24 cellular contexts compared by ENCODE assay signal in genomic region chr1:40743860-40744259, GRCh38. TPM values are rescaled to one million over a fixed set of nuclear protein-coding genes. Genes with fewer than 3 reads are reported as not detected.
A peak's percentile ranks its signal among the peaks of the same experiment; 100 is the strongest.
DNase-seq lines count a peak whose midpoint lies in the region; ATAC-seq and TF ChIP-seq lines count a peak whose summit lies in the region.
"Had no signal": no experiment of that assay in that cellular context is flagged by ENCODE, and none has a peak within 500 bp of the region (broad histone marks: within the 10 kb centered on the region; RNA-seq: fewer than 3 reads in every experiment).

No MANE protein-coding gene starts in this region.

- WGBS in esophagus muscularis mucosa, result 100% methylated on average over 2 of the region's 3 CpGs

- CTCF ChIA-PET in activated CD4-positive, alpha-beta T cell treated with anti-CD3 and anti-CD28 coated beads for 36 hours (lab: Charles Lee), result interaction anchor here (0.8 to 2.0 kb wide), 2 partner anchors 21 to 619 kb away, joined by 3 to 6 read pairs; no protein-coding TSS in a partner anchor
- CTCF ChIA-PET in activated CD4-positive, alpha-beta T cell treated with anti-CD3 and anti-CD28 coated beads, Interleukin-2, amount 10 ng/mL, durations not matched to agents 7 days and 5 days (lab: Charles Lee), result no interaction called here

- H3K36me3 ChIP-seq in right atrium auricular region, result peaks cover 53% of the 10 kb centered on the region
- peaks cover 13 to 59% (median 26%) of the 10 kb centered on the region in 4 donors for H3K36me3 ChIP-seq in esophagus muscularis mucosa

- H3K4me1 Mint-ChIP-seq in activated CD4-positive, alpha-beta T cell treated with anti-CD3 and anti-CD28 coated beads for 36 hours, result peaks cover 62% of the 10 kb centered on the region
- peaks cover 34% of the 10 kb centered on the region for H3K4me1 Mint-ChIP-seq in activated CD4-positive, alpha-beta T cell treated with anti-CD3 and anti-CD28 coated beads, Interleukin-2, amount 10 ng/mL, durations not matched to agents 7 days and 5 days
- peaks cover 48% of the 10 kb centered on the region for H3K4me1 Mint-ChIP-seq in stimulated activated effector memory CD8-positive, alpha-beta T cell treated with anti-CD3 and anti-CD28 coated beads, Interleukin-12 subunit alpha, Interleukin-12 subunit beta, amount 100 ng/mL, for 72 hours

- peak overlapping the region; percentile 35 for H3K27ac Mint-ChIP-seq in activated CD4-positive, alpha-beta T cell treated with anti-CD3 and anti-CD28 coated beads for 36 hours
- no peak overlapping the region for H3K27ac Mint-ChIP-seq in activated CD4-positive, alpha-beta T cell treated with anti-CD3 and anti-CD28 coated beads, Interleukin-2, amount 10 ng/mL, durations not matched to agents 7 days and 5 days
- H3K27ac Mint-ChIP-seq in stimulated activated effector memory CD8-positive, alpha-beta T cell treated with anti-CD3 and anti-CD28 coated beads, Interleukin-12 subunit alpha, Interleukin-12 subunit beta, amount 100 ng/mL, for 72 hours, result peak overlapping the region; percentile 77
- H3K27ac Mint-ChIP-seq: HFFc6 had no signal

- H3K4me1 ChIP-seq in right atrium auricular region, result peaks cover 0 to 71% of the 10 kb centered on the region in 2 donors
- H3K4me1 ChIP-seq in esophagus muscularis mucosa, result peaks cover 51 to 77% (median 72%) of the 10 kb centered on the region in 4 donors
- H3K4me1 ChIP-seq: BLaER1, Peyer's patch had no signal

- H3K9me3 Mint-ChIP-seq in activated CD4-positive, alpha-beta T cell treated with anti-CD3 and anti-CD28 coated beads for 36 hours (ENCODE audit: low read depth), result no peaks in the 10 kb centered on the region
- no peaks in the 10 kb centered on the region for H3K9me3 Mint-ChIP-seq in activated CD4-positive, alpha-beta T cell treated with anti-CD3 and anti-CD28 coated beads, Interleukin-2, amount 10 ng/mL, durations not matched to agents 7 days and 5 days
- H3K9me3 Mint-ChIP-seq in stimulated activated effector memory CD8-positive, alpha-beta T cell treated with anti-CD3 and anti-CD28 coated beads, Interleukin-12 subunit alpha, Interleukin-12 subunit beta, amount 100 ng/mL, for 72 hours, result no peaks in the 10 kb centered on the region
- H3K9me3 Mint-ChIP-seq: CD4-positive, alpha-beta T cell; HFFc6 had no signal

- POLR2A ChIA-PET in activated CD4-positive, alpha-beta T cell treated with anti-CD3 and anti-CD28 coated beads for 36 hours (lab: Charles Lee), result no interaction called here
- POLR2A ChIA-PET in activated CD4-positive, alpha-beta T cell treated with anti-CD3 and anti-CD28 coated beads, Interleukin-2, amount 10 ng/mL, durations not matched to agents 7 days and 5 days (lab: Charles Lee), result no interaction called here

- H3K27ac ChIP-seq in right atrium auricular region (peak overlapping the region in 1 of 2 donors; percentile 57), esophagus muscularis mucosa (replicated peaks in 1 of 4) (peak overlapping the region in 3 of 4 donors; percentile 21 to 72 (median 70))
- H3K27ac ChIP-seq: 22Rv1, BLaER1, KMS-11, Peyer's patch had no signal

- ATAC-seq in activated CD4-positive, alpha-beta T cell treated with anti-CD3 and anti-CD28 coated beads for 36 hours, result no peak
- ATAC-seq in left ventricle myocardium superior, result peak; percentile 32
- no peak for ATAC-seq in stimulated activated effector memory CD8-positive, alpha-beta T cell treated with anti-CD3 and anti-CD28 coated beads, Interleukin-12 subunit alpha, Interleukin-12 subunit beta, amount 100 ng/mL, for 72 hours

- H3K4me3 Mint-ChIP-seq in activated CD4-positive, alpha-beta T cell treated with anti-CD3 and anti-CD28 coated beads for 36 hours, result no peak overlapping the region
- H3K4me3 Mint-ChIP-seq in activated CD4-positive, alpha-beta T cell treated with anti-CD3 and anti-CD28 coated beads, Interleukin-2, amount 10 ng/mL, durations not matched to agents 7 days and 5 days, result no peak overlapping the region
- H3K4me3 Mint-ChIP-seq in stimulated activated effector memory CD8-positive, alpha-beta T cell treated with anti-CD3 and anti-CD28 coated beads, Interleukin-12 subunit alpha, Interleukin-12 subunit beta, amount 100 ng/mL, for 72 hours, result no peak overlapping the region
- H3K4me3 Mint-ChIP-seq: CD4-positive, alpha-beta T cell; HFFc6 had no signal

- no peaks in the 10 kb centered on the region for H3K9me3 ChIP-seq in right atrium auricular region
- no peaks in the 10 kb centered on the region for H3K9me3 ChIP-seq in esophagus muscularis mucosa
- H3K9me3 ChIP-seq: BLaER1, Peyer's patch had no signal

- H3K27me3 Mint-ChIP-seq in activated CD4-positive, alpha-beta T cell treated with anti-CD3 and anti-CD28 coated beads for 36 hours, result no peaks in the 10 kb centered on the region
- no peaks in the 10 kb centered on the region for H3K27me3 Mint-ChIP-seq in activated CD4-positive, alpha-beta T cell treated with anti-CD3 and anti-CD28 coated beads, Interleukin-2, amount 10 ng/mL, durations not matched to agents 7 days and 5 days
- H3K27me3 Mint-ChIP-seq: CD4-positive, alpha-beta T cell had no signal

- H3K4me3 ChIP-seq in right atrium auricular region (no peak overlapping the region), esophagus muscularis mucosa (no peak overlapping the region)
- H3K4me3 ChIP-seq: BLaER1, Peyer's patch had no signal

- no peaks in the 10 kb centered on the region for H3K27me3 ChIP-seq in right atrium auricular region
- H3K27me3 ChIP-seq in esophagus muscularis mucosa, result no peaks in the 10 kb centered on the region
- H3K27me3 ChIP-seq: BLaER1, Peyer's patch had no signal

- intact Hi-C loops in activated CD4-positive, alpha-beta T cell treated with anti-CD3 and anti-CD28 coated beads for 36 hours (cut with DNase I, micrococcal nuclease), result loop anchor here in 1 of 2 experiments (2.0 kb wide), 1 partner anchor 49 kb away; no protein-coding TSS in a partner anchor
- intact Hi-C loops in left ventricle myocardium superior (cut with micrococcal nuclease) (no loop called here), esophagus muscularis mucosa (cut with DNase I) (no loop called here)

- peaks cover 68% of the 10 kb centered on the region for H3K36me3 Mint-ChIP-seq in activated CD4-positive, alpha-beta T cell treated with anti-CD3 and anti-CD28 coated beads for 36 hours (ENCODE audit: low read depth)
- peaks cover 85% of the 10 kb centered on the region for H3K36me3 Mint-ChIP-seq in activated CD4-positive, alpha-beta T cell treated with anti-CD3 and anti-CD28 coated beads, Interleukin-2, amount 10 ng/mL, durations not matched to agents 7 days and 5 days (ENCODE audit: low read depth)
- H3K36me3 Mint-ChIP-seq in stimulated activated effector memory CD8-positive, alpha-beta T cell treated with anti-CD3 and anti-CD28 coated beads, Interleukin-12 subunit alpha, Interleukin-12 subunit beta, amount 100 ng/mL, for 72 hours, result peaks cover 83% of the 10 kb centered on the region

- TF ChIP-seq CTCF in right atrium auricular region (IDR thresholded peaks at IDR 0.05) (no peak), esophagus muscularis mucosa (IDR thresholded peaks at IDR 0.05) (no peak)

- TF ChIP-seq EP300 in esophagus muscularis mucosa (IDR thresholded peaks at IDR 0.05), result no peak

- DNase-seq in activated CD4-positive, alpha-beta T cell treated with anti-CD3 and anti-CD28 coated beads for 36 hours, result no peak
- DNase-seq in activated CD4-positive, alpha-beta T cell treated with anti-CD3 and anti-CD28 coated beads, Interleukin-2, amount 10 ng/mL, durations not matched to agents 7 days and 5 days, result no peak
- no peak for DNase-seq in left ventricle myocardium superior
- no peak for DNase-seq in right atrium auricular region (ENCODE audit: low spot score)
- DNase-seq in esophagus muscularis mucosa (ENCODE audit: extremely low spot score), result no peak
- DNase-seq in stimulated activated effector memory CD8-positive, alpha-beta T cell treated with anti-CD3 and anti-CD28 coated beads, Interleukin-12 subunit alpha, Interleukin-12 subunit beta, amount 100 ng/mL, for 72 hours (ENCODE audit: low spot score in 2 of 2), result no peak
- DNase-seq in NCI-H1417 treated with DMSO at 0.1 percent for 48 hours (lab: John Stamatoyannopoulos, UW), result no peak
- DNase-seq in mesenteric fat pad (ENCODE audit: low spot score), result no peak
- DNase-seq: ACHN; CD4-positive, alpha-beta T cell; COR-L47; DMS79; H7; HFFc6; IMR-90; NCI-H1105; NCI-H2081; NCI-H2171; NCI-H524 treated with DMSO at 0.1 percent for 48 hours; NCI-H82; Peyer's patch had no signal

- TF ChIP-seq POLR2A in esophagus muscularis mucosa (IDR thresholded peaks at IDR 0.05; ENCODE audit: low read depth), result no peak

RNA-seq across cellular contexts. Expression of gene KCNQ4, which starts 39.7 kb away (rescaled TPM):
- under 1 TPM; 0.43 to 0.58 TPM for total RNA-seq in activated CD4-positive, alpha-beta T cell treated with anti-CD3 and anti-CD28 coated beads for 36 hours
- total RNA-seq in activated CD4-positive, alpha-beta T cell treated with anti-CD3 and anti-CD28 coated beads, Interleukin-2, amount 10 ng/mL, durations not matched to agents 7 days and 5 days, result under 1 TPM; 0.23 to 0.52 TPM
- total RNA-seq in left ventricle myocardium superior (1.9 TPM), right atrium auricular region (1 to 10 TPM; 1.0 to 1.7 TPM), esophagus muscularis mucosa (10 to 100 TPM in 3 of 4 donors, 1 to 10 TPM in 1; 9.3 to 22.0 (median 17.1) TPM), mesenteric fat pad (1.4 TPM)
- total RNA-seq: IMR-90 had no signal

RNA-seq across cellular contexts. Expression of gene NFYC, which starts 52.4 kb away (rescaled TPM):
- total RNA-seq in activated CD4-positive, alpha-beta T cell treated with anti-CD3 and anti-CD28 coated beads for 36 hours, result 10 to 100 TPM; 53.6 to 85.4 TPM
- total RNA-seq in activated CD4-positive, alpha-beta T cell treated with anti-CD3 and anti-CD28 coated beads, Interleukin-2, amount 10 ng/mL, durations not matched to agents 7 days and 5 days, result 10 to 100 TPM; 85.7 to 99.2 TPM
- 78.6 TPM for total RNA-seq in left ventricle myocardium superior
- total RNA-seq in right atrium auricular region, result 10 to 100 TPM; 57.0 to 75.1 TPM
- 10 to 100 TPM; 30.0 to 54.2 (median 46.6) TPM for total RNA-seq in esophagus muscularis mucosa
- total RNA-seq in mesenteric fat pad, result 36.4 TPM
